In the genomic region with DNA sequence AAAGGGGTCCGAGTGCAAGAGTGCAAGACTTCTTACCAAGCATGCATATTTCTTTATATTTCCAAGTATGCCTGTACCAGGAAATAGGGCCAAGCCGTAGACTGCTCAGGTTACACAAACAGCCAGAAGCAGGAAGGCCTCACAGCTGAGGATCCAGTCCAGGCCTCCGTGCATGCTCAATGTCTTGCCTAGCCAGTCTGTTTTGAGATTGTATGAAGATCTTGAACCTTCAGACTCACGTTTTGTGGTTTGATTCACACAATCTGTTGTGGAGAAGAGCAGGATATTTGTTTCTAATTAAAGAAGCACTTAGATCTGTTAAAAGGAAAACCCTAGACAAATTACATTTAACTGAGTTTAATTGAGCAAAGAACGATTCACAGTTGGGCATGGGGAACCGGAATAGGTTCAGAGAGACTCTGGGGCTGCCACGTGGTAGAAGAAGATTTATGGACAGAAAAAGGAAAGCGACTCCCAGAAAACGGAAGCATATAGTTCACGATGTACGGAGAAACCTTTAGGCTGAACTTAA, we compare ENCODE assay signal across 1 cellular context.
A peak's percentile ranks its signal among the peaks of the same experiment; 100 is the strongest.
TF ChIP-seq lines count a peak whose summit lies in the region.

No MANE protein-coding gene starts in this region.

TF ChIP-seq in HepG2, 621 proteins besides CTCF, POLR2A, EP300 and RAD21 (continued from another document and continues in another):
- no peak for TF ChIP-seq ZSCAN5A (CRISPR knock-in tag; IDR thresholded peaks at IDR 0.05; ENCODE audit: borderline replicate concordance)
- no peak for TF ChIP-seq HNRNPUL1 (IDR thresholded peaks at IDR 0.05; ENCODE audit: low read depth, low read length)
- TF ChIP-seq, protein P1, sequence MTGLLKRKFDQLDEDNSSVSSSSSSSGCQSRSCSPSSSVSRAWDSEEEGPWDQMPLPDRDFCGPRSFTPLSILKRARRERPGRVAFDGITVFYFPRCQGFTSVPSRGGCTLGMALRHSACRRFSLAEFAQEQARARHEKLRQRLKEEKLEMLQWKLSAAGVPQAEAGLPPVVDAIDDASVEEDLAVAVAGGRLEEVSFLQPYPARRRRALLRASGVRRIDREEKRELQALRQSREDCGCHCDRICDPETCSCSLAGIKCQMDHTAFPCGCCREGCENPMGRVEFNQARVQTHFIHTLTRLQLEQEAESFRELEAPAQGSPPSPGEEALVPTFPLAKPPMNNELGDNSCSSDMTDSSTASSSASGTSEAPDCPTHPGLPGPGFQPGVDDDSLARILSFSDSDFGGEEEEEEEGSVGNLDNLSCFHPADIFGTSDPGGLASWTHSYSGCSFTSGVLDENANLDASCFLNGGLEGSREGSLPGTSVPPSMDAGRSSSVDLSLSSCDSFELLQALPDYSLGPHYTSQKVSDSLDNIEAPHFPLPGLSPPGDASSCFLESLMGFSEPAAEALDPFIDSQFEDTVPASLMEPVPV (CRISPR knock-in tag; IDR thresholded peaks at IDR 0.05): 0 out of 2 replicates have a peak, but pooled peaks have one; percentile 10
- TF ChIP-seq HMG20B (CRISPR knock-in tag; conservative IDR thresholded peaks at IDR 0.05): no peak
- TF ChIP-seq RXRA (CRISPR knock-in tag; IDR thresholded peaks at IDR 0.05): no peak
- TF ChIP-seq, protein P2, sequence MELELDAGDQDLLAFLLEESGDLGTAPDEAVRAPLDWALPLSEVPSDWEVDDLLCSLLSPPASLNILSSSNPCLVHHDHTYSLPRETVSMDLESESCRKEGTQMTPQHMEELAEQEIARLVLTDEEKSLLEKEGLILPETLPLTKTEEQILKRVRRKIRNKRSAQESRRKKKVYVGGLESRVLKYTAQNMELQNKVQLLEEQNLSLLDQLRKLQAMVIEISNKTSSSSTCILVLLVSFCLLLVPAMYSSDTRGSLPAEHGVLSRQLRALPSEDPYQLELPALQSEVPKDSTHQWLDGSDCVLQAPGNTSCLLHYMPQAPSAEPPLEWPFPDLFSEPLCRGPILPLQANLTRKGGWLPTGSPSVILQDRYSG (CRISPR knock-in tag; IDR thresholded peaks at IDR 0.05): no peak
- TF ChIP-seq PAXIP1 (CRISPR knock-in tag; conservative IDR thresholded peaks at IDR 0.05): no peak
- TF ChIP-seq ZNF260 (CRISPR knock-in tag; IDR thresholded peaks at IDR 0.05; ENCODE audit: borderline replicate concordance, low read depth): no peak
- TF ChIP-seq KAT7 (CRISPR knock-in tag; IDR thresholded peaks at IDR 0.05; ENCODE audit: borderline replicate concordance): no peak
- no peak for TF ChIP-seq ZBTB37 (CRISPR knock-in tag; IDR thresholded peaks at IDR 0.05)
- no peak; the same call in 1 of the 2 replicates for TF ChIP-seq POLR2AphosphoS5 (IDR thresholded peaks at IDR 0.05; ENCODE audit: low read depth, low read length)
- TF ChIP-seq ZSCAN12 (CRISPR knock-in tag; IDR thresholded peaks at IDR 0.05): no peak
- no peak for TF ChIP-seq SP140L (CRISPR knock-in tag; IDR thresholded peaks at IDR 0.05; ENCODE audit: borderline replicate concordance)
- TF ChIP-seq, protein P3, sequence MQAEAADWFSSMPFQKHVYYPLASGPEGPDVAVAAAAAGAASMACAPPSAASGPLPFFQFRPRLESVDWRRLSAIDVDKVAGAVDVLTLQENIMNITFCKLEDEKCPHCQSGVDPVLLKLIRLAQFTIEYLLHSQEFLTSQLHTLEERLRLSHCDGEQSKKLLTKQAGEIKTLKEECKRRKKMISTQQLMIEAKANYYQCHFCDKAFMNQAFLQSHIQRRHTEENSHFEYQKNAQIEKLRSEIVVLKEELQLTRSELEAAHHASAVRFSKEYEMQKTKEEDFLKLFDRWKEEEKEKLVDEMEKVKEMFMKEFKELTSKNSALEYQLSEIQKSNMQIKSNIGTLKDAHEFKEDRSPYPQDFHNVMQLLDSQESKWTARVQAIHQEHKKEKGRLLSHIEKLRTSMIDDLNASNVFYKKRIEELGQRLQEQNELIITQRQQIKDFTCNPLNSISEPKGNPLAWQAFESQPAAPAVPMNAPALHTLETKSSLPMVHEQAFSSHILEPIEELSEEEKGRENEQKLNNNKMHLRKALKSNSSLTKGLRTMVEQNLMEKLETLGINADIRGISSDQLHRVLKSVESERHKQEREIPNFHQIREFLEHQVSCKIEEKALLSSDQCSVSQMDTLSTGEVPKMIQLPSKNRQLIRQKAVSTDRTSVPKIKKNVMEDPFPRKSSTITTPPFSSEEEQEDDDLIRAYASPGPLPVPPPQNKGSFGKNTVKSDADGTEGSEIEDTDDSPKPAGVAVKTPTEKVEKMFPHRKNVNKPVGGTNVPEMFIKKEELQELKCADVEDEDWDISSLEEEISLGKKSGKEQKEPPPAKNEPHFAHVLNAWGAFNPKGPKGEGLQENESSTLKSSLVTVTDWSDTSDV (CRISPR knock-in tag; IDR thresholded peaks at IDR 0.05): no peak
- no peak for TF ChIP-seq BCLAF1 (IDR thresholded peaks at IDR 0.05)
- no peak for TF ChIP-seq NKX3-1 (CRISPR knock-in tag; IDR thresholded peaks at IDR 0.05)
- TF ChIP-seq ZFP82 (CRISPR knock-in tag; IDR thresholded peaks at IDR 0.05; ENCODE audit: borderline replicate concordance): no peak
- TF ChIP-seq, protein P4, sequence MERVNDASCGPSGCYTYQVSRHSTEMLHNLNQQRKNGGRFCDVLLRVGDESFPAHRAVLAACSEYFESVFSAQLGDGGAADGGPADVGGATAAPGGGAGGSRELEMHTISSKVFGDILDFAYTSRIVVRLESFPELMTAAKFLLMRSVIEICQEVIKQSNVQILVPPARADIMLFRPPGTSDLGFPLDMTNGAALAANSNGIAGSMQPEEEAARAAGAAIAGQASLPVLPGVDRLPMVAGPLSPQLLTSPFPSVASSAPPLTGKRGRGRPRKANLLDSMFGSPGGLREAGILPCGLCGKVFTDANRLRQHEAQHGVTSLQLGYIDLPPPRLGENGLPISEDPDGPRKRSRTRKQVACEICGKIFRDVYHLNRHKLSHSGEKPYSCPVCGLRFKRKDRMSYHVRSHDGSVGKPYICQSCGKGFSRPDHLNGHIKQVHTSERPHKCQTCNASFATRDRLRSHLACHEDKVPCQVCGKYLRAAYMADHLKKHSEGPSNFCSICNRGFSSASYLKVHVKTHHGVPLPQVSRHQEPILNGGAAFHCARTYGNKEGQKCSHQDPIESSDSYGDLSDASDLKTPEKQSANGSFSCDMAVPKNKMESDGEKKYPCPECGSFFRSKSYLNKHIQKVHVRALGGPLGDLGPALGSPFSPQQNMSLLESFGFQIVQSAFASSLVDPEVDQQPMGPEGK (CRISPR knock-in tag; IDR thresholded peaks at IDR 0.05): 0 out of 2 replicates have a peak, but pooled peaks have one; percentile 20
- TF ChIP-seq ELK4 (CRISPR knock-in tag; IDR thresholded peaks at IDR 0.05; ENCODE audit: borderline replicate concordance): no peak
- TF ChIP-seq E2F5 (CRISPR knock-in tag; conservative IDR thresholded peaks at IDR 0.05): no peak
- no peak for TF ChIP-seq AKAP8 (CRISPR knock-in tag; IDR thresholded peaks at IDR 0.05)
- TF ChIP-seq ZNF3 (CRISPR knock-in tag; IDR thresholded peaks at IDR 0.05): no peak
- no peak for TF ChIP-seq ZSCAN31 (CRISPR knock-in tag; IDR thresholded peaks at IDR 0.05; ENCODE audit: low read depth)
- TF ChIP-seq JDP2 (CRISPR knock-in tag; IDR thresholded peaks at IDR 0.05; ENCODE audit: borderline replicate concordance): no peak
- no peak for TF ChIP-seq IRX3 (CRISPR knock-in tag; IDR thresholded peaks at IDR 0.05; ENCODE audit: borderline replicate concordance, low read depth)
- TF ChIP-seq ZNF562 (CRISPR knock-in tag; IDR thresholded peaks at IDR 0.05; ENCODE audit: borderline replicate concordance): no peak
- TF ChIP-seq ZNF552 (CRISPR knock-in tag; IDR thresholded peaks at IDR 0.05; ENCODE audit: borderline replicate concordance): no peak
